Comparison of ENCODE assay signal across 21 cellular contexts in the genomic region with DNA sequence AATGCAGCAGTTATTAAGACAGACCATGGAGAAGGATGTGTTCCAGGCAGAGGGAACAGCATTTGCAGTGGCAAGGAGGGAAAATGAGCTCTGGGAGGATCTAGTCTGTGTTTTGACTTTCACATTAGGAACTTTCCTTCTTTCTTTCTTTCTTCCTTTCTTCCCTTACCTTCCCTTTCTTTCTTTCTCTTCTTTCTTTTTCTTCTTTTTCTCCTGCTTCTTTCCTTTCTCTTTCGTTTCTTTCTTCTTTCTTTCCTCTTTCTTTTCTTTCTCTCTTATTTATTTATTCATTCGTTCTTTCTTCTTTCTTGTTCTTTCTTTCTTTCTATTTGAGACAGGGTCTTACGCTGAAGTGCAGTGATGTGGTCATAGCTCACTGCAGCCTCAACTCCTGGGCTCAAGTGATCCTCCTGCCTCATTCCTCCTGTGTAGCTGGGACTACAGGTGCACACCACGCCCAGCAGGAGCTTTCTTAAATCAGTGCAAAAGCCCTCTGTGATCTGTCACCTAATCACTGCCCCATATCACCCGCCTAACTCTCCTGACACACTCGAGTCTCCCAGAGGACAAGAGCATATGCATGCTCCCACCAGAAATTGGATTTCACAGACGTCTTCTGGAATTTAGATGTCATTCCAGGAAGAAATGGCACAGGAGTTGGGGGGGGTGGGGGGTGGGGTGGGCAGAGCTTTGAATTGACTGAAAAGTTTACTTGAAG. TPM values are rescaled to one million over a fixed set of nuclear protein-coding genes. Genes with fewer than 3 reads are reported as not detected.
"Had no signal": no experiment of that assay in that cellular context is flagged by ENCODE, and none has a peak within 500 bp of the region (broad histone marks: within the 10 kb centered on the region; RNA-seq: fewer than 3 reads in every experiment).

No MANE protein-coding gene starts in this region.

- DNase-seq: Karpas-422, KG1, MG63, NCI-H1092, NCI-H1105 treated with DMSO at 0.1 percent for 48 hours, NCI-H1417 treated with DMSO at 0.1 percent for 48 hours, NCI-H146, NCI-H1694 treated with DMSO at 0.1 percent for 48 hours, NCI-H2029, NCI-H2081 treated with DMSO at 0.1 percent for 48 hours, NCI-H2171, NCI-H345, NCI-H510A treated with DMSO at 0.1 percent for 48 hours, NCI-H526, Right ventricle myocardium superior, RPMI8226, SIG-M5, SK-N-SH, SW 1271 had no signal

- H3K4me1 ChIP-seq: SJSA1 had no signal

- H3K9ac ChIP-seq: SK-N-SH had no signal

- H3K36me3 ChIP-seq: MG63, SJSA1 had no signal

- H3K4me2 ChIP-seq: SK-N-SH had no signal

- H3K9me3 ChIP-seq: MG63, SJSA1, SK-N-SH had no signal

- H3K27me3 ChIP-seq: MG63, SJSA1 had no signal

- H3K4me3 ChIP-seq: MG63, SJSA1 had no signal

- H3K27ac ChIP-seq: HL-60, SJSA1 had no signal

RNA-seq across cellular contexts. Expression of a gene that starts 15.4 kb away (rescaled TPM):
- total RNA-seq: SJSA1 had no signal
